ENCODE assay signal across 10 cellular contexts in genomic region chr1:248857201-248857600, GRCh38. TPM values are rescaled to one million over a fixed set of nuclear protein-coding genes. Genes with fewer than 3 reads are reported as not detected.
DNase-seq lines count a peak whose midpoint lies in the region; ATAC-seq, FAIRE-seq and TF ChIP-seq lines count a peak whose summit lies in the region.
"Had no signal": no experiment of that assay in that cellular context is flagged by ENCODE, and none has a peak within 500 bp of the region (broad histone marks: within the 10 kb centered on the region; RNA-seq: fewer than 3 reads in every experiment).

No MANE protein-coding gene starts in this region.

- H3K9me2 ChIP-seq in neural cell (ENCODE audit: insufficient read depth, low read length): no peaks in the 10 kb centered on the region

- no peak overlapping the region for H2AFZ ChIP-seq in neural cell (ENCODE audit: low read depth, low read length)

- H3K4me1 Mint-ChIP-seq in Calu3 (ENCODE audit: low read depth, unreplicated experiment): peaks cover 12% of the 10 kb centered on the region

- H4K20me1 ChIP-seq in neural cell (ENCODE audit: insufficient read depth): no peaks in the 10 kb centered on the region

- no peaks in the 10 kb centered on the region for H3K9me3 ChIP-seq in neural cell (ENCODE audit: low read length)

- DNase-seq in Calu3: no peak
- no peak for DNase-seq in LNCaP clone FGC (ENCODE audit: low read depth)
- no peak for DNase-seq in bronchial epithelial cell (ENCODE audit: low read depth)
- no peak for DNase-seq in SHP77 (lab: John Stamatoyannopoulos, UW)
- DNase-seq in SIG-M5 treated with dmso at 0.1 percent for 504 hours (lab: John Stamatoyannopoulos, UW; ENCODE audit: unreplicated experiment): no peak
- DNase-seq: left ventricle myocardium superior had no signal

- intact Hi-C loops in Calu3 (cut with micrococcal nuclease; ENCODE audit: unreplicated experiment): no loop called here

- TSS peak; percentile 46 for BruUV-seq in Calu3 (replicated peaks; lab: Mats Ljungman, UMichigan)

- no peak for TF ChIP-seq EP300 in neural cell (conservative IDR thresholded peaks at IDR 0.05; ENCODE audit: poor library complexity, severe bottlenecking)

- no peaks in the 10 kb centered on the region for H3K9me3 Mint-ChIP-seq in Calu3 (ENCODE audit: low read depth, unreplicated experiment)

- no peak for FAIRE-seq in bronchial epithelial cell (lab: Jason Lieb, UNC)
- FAIRE-seq: GM18507 had no signal

- H3K36me3 Mint-ChIP-seq in Calu3 (ENCODE audit: insufficient read depth, unreplicated experiment): peaks cover 45% of the 10 kb centered on the region

- H3K79me2 ChIP-seq in neural cell (replicated peaks; ENCODE audit: insufficient read depth, low read length): no peaks in the 10 kb centered on the region

- H3K4me3 ChIP-seq in LNCaP clone FGC (ENCODE audit: low read depth, low read length): peak overlapping the region; percentile 84
- H3K4me3 ChIP-seq in bronchial epithelial cell (ENCODE audit: low read depth, low read length): peak overlapping the region; percentile 60
- H3K4me3 ChIP-seq in neural cell (ENCODE audit: low read length): peak overlapping the region; percentile 70

- H3K27ac Mint-ChIP-seq in Calu3 (ENCODE audit: unreplicated experiment): no peak overlapping the region

- CTCF ChIA-PET in Calu3 (lab: Charles Lee): no interaction called here

- ATAC-seq in GM19328 (IDR thresholded peaks at IDR 0.05; ENCODE audit: unreplicated experiment) (no peak), GM19035 (IDR thresholded peaks at IDR 0.05; ENCODE audit: unreplicated experiment) (no peak)

- H3K36me3 ChIP-seq in bronchial epithelial cell (ENCODE audit: control insufficient read depth, insufficient read depth, low read length) (peaks cover 22% of the 10 kb centered on the region), neural cell (ENCODE audit: insufficient read depth, low read length) (no peaks in the 10 kb centered on the region)

- no peaks in the 10 kb centered on the region for H3K27me3 ChIP-seq in bronchial epithelial cell (ENCODE audit: control insufficient read depth, insufficient read depth, low read length)
- H3K27me3 ChIP-seq in neural cell (ENCODE audit: insufficient read depth, low read depth, low read length): peaks cover 8% of the 10 kb centered on the region

- no peaks in the 10 kb centered on the region for H3F3A ChIP-seq in neural cell (ENCODE audit: insufficient read depth, low read length, poor library complexity, severe bottlenecking)

- TF ChIP-seq CTCF in Calu3 (IDR thresholded peaks at IDR 0.05; ENCODE audit: unreplicated experiment) (no peak), LNCaP clone FGC (IDR thresholded peaks at IDR 0.05; ENCODE audit: control insufficient read depth, extremely low read depth, insufficient read depth) (no peak), bronchial epithelial cell (IDR thresholded peaks at IDR 0.05; ENCODE audit: insufficient read depth, low read length, severe bottlenecking) (no peak), neural cell (IDR thresholded peaks at IDR 0.05; ENCODE audit: poor library complexity, severe bottlenecking) (no peak)

- H3K27ac ChIP-seq in neural cell (ENCODE audit: low read length): no peak overlapping the region

- TF ChIP-seq RAD21 in neural cell (conservative IDR thresholded peaks at IDR 0.05): no peak

- no peak overlapping the region for H3K4me2 ChIP-seq in neural cell (ENCODE audit: low read length)

- peaks cover 5% of the 10 kb centered on the region for H3K27me3 Mint-ChIP-seq in Calu3 (ENCODE audit: unreplicated experiment)

- peak overlapping the region; percentile 90 for H3K4me3 Mint-ChIP-seq in Calu3 (ENCODE audit: low read depth, unreplicated experiment)

- no peak overlapping the region for H3K9ac ChIP-seq in neural cell (ENCODE audit: low read length)

TF ChIP-seq in neural cell, 6 proteins besides CTCF, POLR2A, EP300 and RAD21:
- TF ChIP-seq MXI1 (conservative IDR thresholded peaks at IDR 0.05; ENCODE audit: poor library complexity, severe bottlenecking) (no peak), SMC3 (conservative IDR thresholded peaks at IDR 0.05; ENCODE audit: poor library complexity) (no peak), EZH2 (IDR thresholded peaks at IDR 0.05; ENCODE audit: borderline replicate concordance, insufficient read depth, low read length, poor library complexity, severe bottlenecking) (no peak), TAF1 (IDR thresholded peaks at IDR 0.05; ENCODE audit: low read depth) (no peak), REST (IDR thresholded peaks at IDR 0.05; ENCODE audit: borderline replicate concordance) (no peak)

RNA-seq across cellular contexts. Expression of gene ZNF692, which starts 1.7 kb away (rescaled TPM):
- 61.4 and 61.5 TPM in 2 replicates for total RNA-seq in Calu3 (2022)
- total RNA-seq in bronchial epithelial cell: 19.7 and 22.7 TPM in 2 replicates
- polyA plus RNA-seq in neural cell: 183 and 255 TPM in 2 replicates
- polyA minus RNA-seq in neural cell: 36.3 and 41.1 TPM in 2 replicates

RNA-seq across cellular contexts. Expression of gene ZNF672, which starts 19.2 kb away (rescaled TPM):
- total RNA-seq in Calu3 (2022): 28.3 and 28.7 TPM in 2 replicates
- 15.3 and 18.8 TPM in 2 replicates for total RNA-seq in bronchial epithelial cell
- 22.9 and 31.0 TPM in 2 replicates for polyA plus RNA-seq in neural cell
- polyA minus RNA-seq in neural cell: 40.6 and 44.6 TPM in 2 replicates

RNA-seq across cellular contexts. Expression of gene SH3BP5L, which starts 31.5 kb away (rescaled TPM):
- total RNA-seq in Calu3 (2022) (25.3 and 27.1 TPM in 2 replicates), bronchial epithelial cell (17.1 and 20.9 TPM in 2 replicates)
- polyA plus RNA-seq in neural cell: 38.6 and 46.1 TPM in 2 replicates
- polyA minus RNA-seq in neural cell: 43.9 and 49.9 TPM in 2 replicates

RNA-seq across cellular contexts. Expression of gene PGBD2, which starts 48.8 kb away (rescaled TPM):
- total RNA-seq in Calu3 (2022): 7.3 and 7.8 TPM in 2 replicates
- 5.9 and 7.4 TPM in 2 replicates for total RNA-seq in bronchial epithelial cell
- 8.1 and 10.5 TPM in 2 replicates for polyA plus RNA-seq in neural cell
- 15.1 and 17.2 TPM in 2 replicates for polyA minus RNA-seq in neural cell
